In the genomic region with DNA sequence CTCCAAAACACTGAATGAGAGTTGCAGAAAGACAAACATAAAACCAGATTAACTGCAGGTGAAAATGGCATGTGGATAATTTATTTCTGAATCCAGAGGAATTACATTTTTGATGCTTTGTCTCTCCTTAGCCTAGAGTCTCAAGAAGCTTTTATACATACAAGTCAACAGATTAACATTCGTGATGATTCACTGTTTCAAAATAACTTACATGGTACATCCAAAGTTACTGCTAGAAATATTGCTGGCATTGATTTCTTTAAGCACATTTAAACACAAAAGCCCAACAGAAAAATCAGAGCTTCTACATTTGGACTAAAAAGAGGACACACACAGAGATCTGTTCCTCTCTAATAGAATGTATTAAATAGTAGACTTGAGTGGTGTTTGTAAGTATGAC, we compare ENCODE assay signal across 20 cellular contexts.
"Had no signal": no experiment of that assay in that cellular context is flagged by ENCODE, and none has a peak within 500 bp of the region (broad histone marks: within the 10 kb centered on the region; RNA-seq: fewer than 3 reads in every experiment).

No MANE protein-coding gene starts in this region.

- H3K4me3 ChIP-seq: colonic mucosa, left ventricle myocardium inferior, lower lobe of right lung, neural progenitor cell, ovary, tibial artery, upper lobe of left lung, uterus had no signal

- H3K36me3 ChIP-seq: colonic mucosa, left ventricle myocardium inferior, lower lobe of right lung, neural progenitor cell, ovary, tibial artery, upper lobe of left lung, uterus had no signal

- H3K9me3 ChIP-seq: colonic mucosa, left ventricle myocardium inferior, lower lobe of right lung, ovary, tibial artery, upper lobe of left lung, uterus had no signal

- DNase-seq: colonic mucosa; dermis blood vessel endothelial cell; erythroblast; foreskin keratinocyte; immature natural killer cell; kidney; left cardiac atrium; left ventricle myocardium inferior; lower lobe of right lung; midbrain; nucleus accumbens; ovary; right cardiac atrium; stimulated activated CD4-positive, alpha-beta T cell treated with anti-CD3 and anti-CD28 coated beads, Interleukin-4, amount 100 ng/mL, for 24 hours; tibial artery; upper lobe of left lung; uterus had no signal

- H3K27ac ChIP-seq: colonic mucosa, foreskin keratinocyte, left ventricle myocardium inferior, lower lobe of right lung, neural progenitor cell, ovary, tibial artery, upper lobe of left lung, uterus had no signal

- H3K9ac ChIP-seq: neural progenitor cell had no signal

- H2AFZ ChIP-seq: neural progenitor cell had no signal

- H3K4me1 ChIP-seq: colonic mucosa, foreskin keratinocyte, left ventricle myocardium inferior, lower lobe of right lung, neural progenitor cell, upper lobe of left lung, uterus had no signal

- ATAC-seq: foreskin keratinocyte; left cardiac atrium; lower lobe of right lung; natural killer cell treated with Interleukin-12 subunit alpha and Interleukin-12 subunit beta and Interleukin-15 and Interleukin-18, amount 100 ng/mL, for 72 hours; right cardiac atrium; stimulated activated memory B cell treated with anti-CD40 and anti-IgM and Interleukin-4, amounts not matched to agents 10 μg/mL and 1 μg/mL and 100 μg/mL, for 72 hours had no signal

- H3K4me2 ChIP-seq: neural progenitor cell had no signal

- H3K27me3 ChIP-seq: colonic mucosa, foreskin keratinocyte, neural progenitor cell, ovary, tibial artery, upper lobe of left lung, uterus had no signal
